Comparison of ENCODE assay signal across 3 cellular contexts in genomic region chr1:145586820-145587219, GRCh38. TPM values are rescaled to one million over a fixed set of nuclear protein-coding genes. Genes with fewer than 3 reads are reported as not detected.
DNase-seq lines count a peak whose midpoint lies in the region; ATAC-seq and TF ChIP-seq lines count a peak whose summit lies in the region.
"Not testable (repeated sequence)": the region's sequence is repeated elsewhere in the genome, so short reads cannot be mapped to it uniquely, and the experiment has no call there.

No MANE protein-coding gene starts in this region.

- H3K9me3 ChIP-seq in right lobe of liver, result not testable (repeated sequence)

- not testable (repeated sequence) for TF ChIP-seq POLR2A in right lobe of liver (IDR thresholded peaks at IDR 0.05)

- intact Hi-C loops in right lobe of liver (cut with DNase I), result not testable (repeated sequence)

- not testable (repeated sequence) for H3K27ac ChIP-seq in right lobe of liver

- H3K4me3 ChIP-seq in right lobe of liver, result not testable (repeated sequence)

- not testable (repeated sequence) for TF ChIP-seq CTCF in right lobe of liver (IDR thresholded peaks at IDR 0.05)

- DNase-seq in left lobe of liver (ENCODE audit: low spot score), result peak; percentile 71
- DNase-seq in right lobe of liver, result peak in 2 of 3 donors; percentile 52 to 71
- DNase-seq in myocyte (ENCODE audit: low read depth), result peak; percentile 1

- not testable (repeated sequence) for ATAC-seq in left lobe of liver, right lobe of liver

- not testable (repeated sequence) for H3K4me1 ChIP-seq in right lobe of liver

- WGBS in right lobe of liver (ENCODE audit: insufficient coverage, low coverage, low lambda C conversion rate, missing lambda C conversion rate), result 37% methylated on average over 5 of the region's 5 CpGs

- not testable (repeated sequence) for H3K36me3 ChIP-seq in right lobe of liver

- H3K27me3 ChIP-seq in right lobe of liver, result not testable (repeated sequence)

RNA-seq across cellular contexts. Expression of gene GPR89A, which starts 21.0 kb away (rescaled TPM):
- total RNA-seq in left lobe of liver (15.3 TPM), right lobe of liver (10 to 100 TPM; 11.6 to 21.1 (median 15.5) TPM), myocyte (43.9 and 52.4 TPM in 2 replicates)
- polyA plus RNA-seq in myocyte (2012), result 16.6 TPM

Comparison
In these comparisons a context has a peak if more than half of its experiments do, and no peak if none do; other contexts are left out.
1. DNase-seq: peak in every context shown above with its lines; median percentile 71 in left lobe of liver; 62 in right lobe of liver; 1 in myocyte.